ENCODE assay signal across 2 cellular contexts in the genomic region with DNA sequence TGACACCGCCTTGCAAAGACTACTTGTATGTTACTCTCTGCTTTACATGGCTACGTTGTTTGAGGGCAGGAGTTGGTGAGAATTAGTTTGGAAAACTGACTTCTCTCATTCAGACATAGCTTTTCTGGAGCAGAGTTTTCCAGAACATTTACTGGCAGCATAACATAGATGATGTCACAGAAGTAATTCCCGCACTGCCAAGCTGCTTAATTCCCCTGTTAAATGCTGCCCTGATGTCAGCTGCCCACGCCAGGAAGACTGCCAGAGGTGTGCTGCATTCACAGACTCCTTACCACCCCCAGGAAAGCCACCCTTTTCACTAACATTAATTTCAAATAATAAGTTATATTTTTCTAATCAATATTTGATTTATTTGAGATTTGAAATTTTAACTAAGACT.
A peak's percentile ranks its signal among the peaks of the same experiment; 100 is the strongest.
TF ChIP-seq lines count a peak whose summit lies in the region.

No MANE protein-coding gene starts in this region.

TF ChIP-seq in HEK293, 187 proteins besides CTCF, POLR2A, EP300 and RAD21 (continued from another document):
- TF ChIP-seq ZNF366 (tag by site-specific recombination; conservative IDR thresholded peaks at IDR 0.05), result 0 out of 2 replicates have a peak, but pooled peaks have one; percentile 13
- peak; percentile 31; the same call in 1 of the 2 replicates for TF ChIP-seq ZNF600 (tag by site-specific recombination; IDR thresholded peaks at IDR 0.05)
- TF ChIP-seq ZIC2 (tag by site-specific recombination; IDR thresholded peaks at IDR 0.05), result no peak
- TF ChIP-seq, protein P1, sequence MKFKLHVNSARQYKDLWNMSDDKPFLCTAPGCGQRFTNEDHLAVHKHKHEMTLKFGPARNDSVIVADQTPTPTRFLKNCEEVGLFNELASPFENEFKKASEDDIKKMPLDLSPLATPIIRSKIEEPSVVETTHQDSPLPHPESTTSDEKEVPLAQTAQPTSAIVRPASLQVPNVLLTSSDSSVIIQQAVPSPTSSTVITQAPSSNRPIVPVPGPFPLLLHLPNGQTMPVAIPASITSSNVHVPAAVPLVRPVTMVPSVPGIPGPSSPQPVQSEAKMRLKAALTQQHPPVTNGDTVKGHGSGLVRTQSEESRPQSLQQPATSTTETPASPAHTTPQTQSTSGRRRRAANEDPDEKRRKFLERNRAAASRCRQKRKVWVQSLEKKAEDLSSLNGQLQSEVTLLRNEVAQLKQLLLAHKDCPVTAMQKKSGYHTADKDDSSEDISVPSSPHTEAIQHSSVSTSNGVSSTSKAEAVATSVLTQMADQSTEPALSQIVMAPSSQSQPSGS (tag by site-specific recombination; IDR thresholded peaks at IDR 0.05; ENCODE audit: low read depth), result no peak

TF ChIP-seq in K562, 482 proteins besides CTCF, POLR2A, EP300 and RAD21 (continued from another document):
- TF ChIP-seq CREBBP (IDR thresholded peaks at IDR 0.05; ENCODE audit: low read depth, low read length) (no peak), CEBPG (CRISPR knock-in tag; IDR thresholded peaks at IDR 0.05) (no peak), CEBPG (tag; conservative IDR thresholded peaks at IDR 0.05 in 1 of 2, IDR thresholded peaks at IDR 0.05 in 1 of 2) (no peak), FUS (optimal IDR thresholded peaks at IDR 0.05; ENCODE audit: low read depth, low read length) (no peak), STAG1 (CRISPR knock-in tag; IDR thresholded peaks at IDR 0.05; ENCODE audit: borderline replicate concordance) (no peak), XRCC3 (IDR thresholded peaks at IDR 0.05) (no peak), KDM2B (CRISPR knock-in tag; IDR thresholded peaks at IDR 0.05) (no peak), ZNF586 (CRISPR knock-in tag; conservative IDR thresholded peaks at IDR 0.05) (no peak), ZNF431 (CRISPR knock-in tag; IDR thresholded peaks at IDR 0.05) (no peak), MCM3 (IDR thresholded peaks at IDR 0.05) (no peak), MAFG (tag; conservative IDR thresholded peaks at IDR 0.05) (no peak), ERF (CRISPR knock-in tag; IDR thresholded peaks at IDR 0.05) (no peak), CBFB (CRISPR knock-in tag; IDR thresholded peaks at IDR 0.05) (no peak), HCFC1 (IDR thresholded peaks at IDR 0.05; ENCODE audit: low read depth, low read length) (no peak)
- TF ChIP-seq, protein P2, sequence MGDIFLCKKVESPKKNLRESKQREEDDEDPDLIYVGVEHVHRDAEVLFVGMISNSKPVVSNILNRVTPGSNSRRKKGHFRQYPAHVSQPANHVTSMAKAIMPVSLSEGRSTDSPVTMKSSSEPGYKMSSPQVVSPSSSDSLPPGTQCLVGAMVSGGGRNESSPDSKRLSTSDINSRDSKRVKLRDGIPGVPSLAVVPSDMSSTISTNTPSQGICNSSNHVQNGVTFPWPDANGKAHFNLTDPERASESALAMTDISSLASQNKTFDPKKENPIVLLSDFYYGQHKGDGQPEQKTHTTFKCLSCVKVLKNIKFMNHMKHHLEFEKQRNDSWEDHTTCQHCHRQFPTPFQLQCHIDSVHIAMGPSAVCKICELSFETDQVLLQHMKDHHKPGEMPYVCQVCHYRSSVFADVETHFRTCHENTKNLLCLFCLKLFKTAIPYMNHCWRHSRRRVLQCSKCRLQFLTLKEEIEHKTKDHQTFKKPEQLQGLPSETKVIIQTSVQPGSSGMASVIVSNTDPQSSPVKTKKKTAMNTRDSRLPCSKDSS (IDR thresholded peaks at IDR 0.05; ENCODE audit: low read depth, partially characterized antibody), result no peak
